ENCODE assay signal across 9 cellular contexts in genomic region chr11:62846177-62846576, GRCh38. TPM values are rescaled to one million over a fixed set of nuclear protein-coding genes. Genes with fewer than 3 reads are reported as not detected.
"Had no signal": no experiment of that assay in that cellular context is flagged by ENCODE, and none has a peak within 500 bp of the region (broad histone marks: within the 10 kb centered on the region; RNA-seq: fewer than 3 reads in every experiment).

No MANE protein-coding gene starts in this region.

- H3K9ac ChIP-seq: GM23248 had no signal

- H3K4me3 Mint-ChIP-seq: HFFc6 had no signal

- DNase-seq: GM23248, GOT3, H7, HFFc6, IMR-90 had no signal

- H3K4me3 ChIP-seq: GM23248, HAP-1, K562 had no signal

- H3K27ac ChIP-seq: GM23248, HL-60 had no signal

- H3K27ac Mint-ChIP-seq: HFFc6 had no signal

- H3K9me3 Mint-ChIP-seq: HFFc6 had no signal

- FAIRE-seq: K562 had no signal

- H2AFZ ChIP-seq: GM23248 had no signal

- H3K36me3 ChIP-seq: HAP-1 had no signal

- H3K9me3 ChIP-seq: HAP-1 had no signal

RNA-seq across cellular contexts. Expression of gene TEX54, which starts 13.5 kb away (rescaled TPM):
- total RNA-seq: GM23248, H4, H7, HFFc6, IMR-90, K562 had no signal
- polyA plus RNA-seq: IMR-90, K562 had no signal
